Comparison of ENCODE assay signal across 8 cellular contexts in the genomic region with DNA sequence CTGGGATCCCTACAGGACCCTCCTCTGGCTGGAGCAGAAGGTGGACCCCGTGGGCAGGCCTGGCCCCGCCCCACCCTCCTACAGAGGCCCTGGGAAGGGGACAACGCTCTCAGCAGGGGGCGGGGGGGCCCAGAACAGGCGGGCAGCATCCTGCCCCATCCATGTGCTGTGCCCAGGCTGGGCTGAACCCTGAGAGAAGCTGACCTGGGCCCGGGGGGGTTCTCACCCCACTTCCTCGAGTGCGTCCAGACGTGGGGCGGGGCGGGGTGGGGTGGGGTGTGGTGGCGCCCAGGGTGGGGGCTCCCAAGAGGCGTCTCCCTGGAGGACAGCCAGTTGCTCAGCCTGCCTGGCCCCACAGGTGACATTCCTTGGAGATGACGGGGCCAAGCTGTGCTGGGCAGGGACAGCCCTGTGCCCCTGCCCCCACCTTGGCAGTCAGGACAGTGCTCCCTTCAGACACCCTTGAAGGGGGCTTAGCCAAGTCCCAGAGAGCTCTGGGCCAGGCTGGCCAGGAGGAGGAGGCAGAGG. TPM values are rescaled to one million over a fixed set of nuclear protein-coding genes. Genes with fewer than 3 reads are reported as not detected.
DNase-seq lines count a peak whose midpoint lies in the region; ATAC-seq and TF ChIP-seq lines count a peak whose summit lies in the region.

No MANE protein-coding gene starts in this region.

- no peak for DNase-seq in GM12864 (ENCODE audit: low read depth)
- peak; percentile 66 to 82 (median 80) for DNase-seq in adrenal gland
- DNase-seq in memory B cell (ENCODE audit: low spot score in 2 of 2) = no peak
- DNase-seq in vagina (ENCODE audit: extremely low spot score in 2 of 2) = no peak
- no peak for DNase-seq in T-helper 9 cell
- no peak for DNase-seq in superior temporal gyrus (ENCODE audit: extremely low spot score)
- DNase-seq in GM19240 (ENCODE audit: insufficient read length, low spot score) = no peak

- H3K4me1 Mint-ChIP-seq in memory B cell = peaks cover 20% of the 10 kb centered on the region

- H3K27me3 Mint-ChIP-seq in memory B cell = no peaks in the 10 kb centered on the region

- H3K36me3 ChIP-seq in adrenal gland (replicated peaks in 1 of 2) (peaks cover 0 to 39% of the 10 kb centered on the region in 2 donors), vagina (peaks cover 8 to 36% of the 10 kb centered on the region in 2 donors)

- H3K4me3 ChIP-seq in GM12864 (ENCODE audit: low read depth, low read length) (peak overlapping the region; percentile 72), adrenal gland (peak overlapping the region in 1 of 4 donors; percentile 30), vagina (peak overlapping the region; percentile 3 to 37)

- no peaks in the 10 kb centered on the region for H3K9me3 Mint-ChIP-seq in memory B cell

- intact Hi-C loops in adrenal gland (cut with DNase I) (no loop called here), vagina (cut with DNase I) (loop anchor here (5.0 kb wide), 2 partner anchors 48 to 67 kb away; a partner anchor contains a TSS)

- WGBS in adrenal gland, 4 donors = 22 to 46% (median 27%) methylated on average over 3 to 14 of the region's 14 CpGs

- H3K9me3 ChIP-seq in adrenal gland (replicated peaks in 1 of 3) (no peaks in the 10 kb centered on the region), vagina (no peaks in the 10 kb centered on the region)

- H3K36me3 Mint-ChIP-seq in memory B cell = peaks cover 19% of the 10 kb centered on the region

- peak overlapping the region; percentile 94 for H3K4me3 Mint-ChIP-seq in memory B cell

- H3K27ac ChIP-seq in adrenal gland (peak overlapping the region; percentile 71 to 97 (median 89)), vagina (peak overlapping the region; percentile 93)

- H3K27ac Mint-ChIP-seq in memory B cell = peak overlapping the region; percentile 89

- H3K4me1 ChIP-seq in adrenal gland (replicated peaks in 1 of 2) (peaks cover 30 to 51% of the 10 kb centered on the region in 2 donors), vagina (peaks cover 54% of the 10 kb centered on the region)

- TF ChIP-seq POLR2A in adrenal gland (IDR thresholded peaks at IDR 0.05) = no peak
- TF ChIP-seq POLR2A in vagina (IDR thresholded peaks at IDR 0.05) = no peak

- H3K27me3 ChIP-seq in adrenal gland (no peaks in the 10 kb centered on the region), vagina (no peaks in the 10 kb centered on the region)

- ATAC-seq in HG03103 (IDR thresholded peaks at IDR 0.05; ENCODE audit: low read depth, unreplicated experiment) = peak; percentile 7
- ATAC-seq in memory B cell (ENCODE audit: low read depth) = peak; percentile 7

- TF ChIP-seq CTCF in GM12864 (IDR thresholded peaks at IDR 0.05; ENCODE audit: low read depth, low read length, missing control alignments) (no peak), adrenal gland (IDR thresholded peaks at IDR 0.05) (no peak), vagina (IDR thresholded peaks at IDR 0.05) (no peak)

RNA-seq across cellular contexts. Expression of a gene that starts 0.4 kb away (rescaled TPM):
- total RNA-seq in adrenal gland (10 to 100 TPM in 7 of 8 donors, 1 to 10 TPM in 1; 3.0 to 28.1 (median 13.8) TPM), vagina (32.7 TPM)
- polyA plus RNA-seq in adrenal gland = 10 to 100 TPM in 2 of 3 donors, 1 to 10 TPM in 1; 6.6 to 47.5 (median 21.5) TPM

RNA-seq across cellular contexts. Expression of a gene that starts 10.5 kb away (rescaled TPM):
- total RNA-seq in adrenal gland = 100 to 1,000 TPM; 131 to 292 (median 217) TPM
- 100 to 1,000 TPM; 205 to 258 (median 258) TPM for polyA plus RNA-seq in adrenal gland
- total RNA-seq in vagina = 54.3 TPM

RNA-seq across cellular contexts. Expression of a gene that starts 33.8 kb away (rescaled TPM):
- total RNA-seq in adrenal gland (10 to 100 TPM in 7 of 8 donors, 1 to 10 TPM in 1; 6.7 to 66.1 (median 24.5) TPM), vagina (63.3 TPM)
- 10 to 100 TPM in 2 of 3 donors, 1 to 10 TPM in 1; 6.0 to 42.5 (median 36.5) TPM for polyA plus RNA-seq in adrenal gland

RNA-seq across cellular contexts. Expression of a gene that starts 52.2 kb away (rescaled TPM):
- total RNA-seq in adrenal gland (10 to 100 TPM in 7 of 8 donors, 1 to 10 TPM in 1; 7.4 to 46.9 (median 19.3) TPM), vagina (59.9 TPM)
- polyA plus RNA-seq in adrenal gland = 10 to 100 TPM in 1 of 3 donors, 1 to 10 TPM in 2; 4.1 to 16.7 (median 5.0) TPM

RNA-seq across cellular contexts. Expression of a gene that starts 60.0 kb away (rescaled TPM):
- total RNA-seq in adrenal gland (10 to 100 TPM; 15.1 to 35.5 (median 24.6) TPM), vagina (35.1 TPM)
- polyA plus RNA-seq in adrenal gland = 10 to 100 TPM; 13.6 to 45.9 (median 19.0) TPM

Comparison
In these comparisons a context has a peak if more than half of its experiments do, and no peak if none do; other contexts are left out.
1. DNase-seq: peak in adrenal gland (7 of 7); none in GM12864 (single experiment), memory B cell (0 of 2), vagina (0 of 2), T-helper 9 cell (single experiment), superior temporal gyrus (single experiment) and GM19240 (single experiment).